ENCODE assay signal across 1 cellular context in genomic region chr15:98663045-98663444, GRCh38.
TF ChIP-seq lines count a peak whose summit lies in the region.

No MANE protein-coding gene starts in this region.

TF ChIP-seq in H1, 55 proteins besides CTCF, POLR2A, EP300 and RAD21:
- 0 out of 2 replicates have a peak, but pooled peaks have one; percentile 43 for TF ChIP-seq POLR2AphosphoS5 (IDR thresholded peaks at IDR 0.05; ENCODE audit: low read depth, low read length)
- TF ChIP-seq ZNF274 (IDR thresholded peaks at IDR 0.05; ENCODE audit: borderline replicate concordance, extremely low read depth, low read length) = no peak
- 0 out of 2 replicates have a peak, but pooled peaks have one; percentile 57 for TF ChIP-seq TCF12 (IDR thresholded peaks at IDR 0.05; ENCODE audit: low read depth, low read length)
